Comparison of ENCODE assay signal across 9 cellular contexts in the genomic region with DNA sequence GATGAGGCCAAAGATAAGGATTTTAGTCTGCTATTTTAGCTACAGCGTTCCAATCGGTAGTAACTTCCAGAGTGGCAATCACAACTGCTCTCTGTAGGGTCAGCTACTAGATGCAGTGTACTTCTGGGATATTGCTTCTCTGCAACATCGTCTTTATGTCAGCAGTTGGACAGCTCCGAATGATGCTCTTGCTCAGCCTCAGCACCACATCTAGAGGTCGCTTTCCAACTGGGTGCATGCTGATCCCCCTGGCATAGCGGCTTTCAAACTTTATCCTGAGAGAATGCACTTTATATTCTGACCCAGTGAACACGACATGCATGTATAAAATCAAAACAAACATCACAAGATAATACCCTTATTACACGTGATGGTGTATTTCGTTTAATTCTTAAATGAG.
DNase-seq lines count a peak whose midpoint lies in the region; TF ChIP-seq lines count a peak whose summit lies in the region.
"Had no signal": no experiment of that assay in that cellular context is flagged by ENCODE, and none has a peak within 500 bp of the region (broad histone marks: within the 10 kb centered on the region; RNA-seq: fewer than 3 reads in every experiment).

No MANE protein-coding gene starts in this region.

- H3K79me2 ChIP-seq in fibroblast of lung (ENCODE audit: control insufficient read depth, insufficient read depth, low read length) = no peaks in the 10 kb centered on the region

- no peak overlapping the region for H2AFZ ChIP-seq in fibroblast of lung (ENCODE audit: low read length)

- in situ Hi-C loops in G401 (cut with HindIII; ENCODE audit: low sequenced_read_pairs) = no loop called here

- H3K4me3 ChIP-seq in fibroblast of lung (replicated peaks in 1 of 4; ENCODE audit: control extremely low read depth in 1 of 4, insufficient read depth in 1 of 4, low read depth in 3 of 4, low read length in 4 of 4) (no peak overlapping the region), ascending aorta (no peak overlapping the region)
- H3K4me3 ChIP-seq: Peyer's patch had no signal

- intact Hi-C loops in ascending aorta (cut with DNase I) = no loop called here

- DNase-seq in HCEC 1CT (peak; percentile 50), RPMI8226 (peak; percentile 19), fibroblast of lung (ENCODE audit: low read depth in 2 of 2) (peak; percentile 1 to 49), retina (peak; percentile 12), ascending aorta (ENCODE audit: low spot score in 2 of 2) (no peak), cerebellar nuclear complex (lab: John Stamatoyannopoulos, UW) (no peak), G401 (ENCODE audit: low spot score) (no peak)
- DNase-seq in stimulated activated CD4-positive, alpha-beta T cell treated with anti-CD3 and anti-CD28 coated beads, Interleukin-1b, Interleukin-23, amount 100 ng/mL, for 48 hours = no peak
- DNase-seq: Peyer's patch had no signal

- H3K9me3 ChIP-seq in fibroblast of lung (ENCODE audit: control insufficient read depth, insufficient read depth, low read depth, low read length) = no peaks in the 10 kb centered on the region
- H3K9me3 ChIP-seq in ascending aorta = no peaks in the 10 kb centered on the region

- no peak overlapping the region for H3K4me2 ChIP-seq in fibroblast of lung (ENCODE audit: extremely low read depth, insufficient read depth, low read length)

- H3K27me3 ChIP-seq in fibroblast of lung (ENCODE audit: control insufficient read depth, insufficient read depth, low read length) (no peaks in the 10 kb centered on the region), ascending aorta (no peaks in the 10 kb centered on the region)
- H3K27me3 ChIP-seq: Peyer's patch had no signal

- no peaks in the 10 kb centered on the region for H4K20me1 ChIP-seq in fibroblast of lung (ENCODE audit: control insufficient read depth, extremely low read depth, insufficient read depth, low read length)

- no peak for TF ChIP-seq CTCF in fibroblast of lung (conservative IDR thresholded peaks at IDR 0.05 in 1 of 2, IDR thresholded peaks at IDR 0.05 in 1 of 2; ENCODE audit: low read depth in 1 of 2, low read length in 2 of 2)
- TF ChIP-seq CTCF in ascending aorta (IDR thresholded peaks at IDR 0.05) = no peak

- H3K4me1 ChIP-seq in fibroblast of lung (ENCODE audit: control insufficient read depth, extremely low read depth, insufficient read depth, low read length) = no peaks in the 10 kb centered on the region
- no peaks in the 10 kb centered on the region for H3K4me1 ChIP-seq in ascending aorta
- H3K4me1 ChIP-seq: Peyer's patch had no signal

- H3K36me3 ChIP-seq in fibroblast of lung (ENCODE audit: control insufficient read depth, insufficient read depth, low read length) = no peaks in the 10 kb centered on the region
- H3K36me3 ChIP-seq in ascending aorta = no peaks in the 10 kb centered on the region
- H3K36me3 ChIP-seq: Peyer's patch had no signal

- no peak overlapping the region for H3K9ac ChIP-seq in fibroblast of lung (ENCODE audit: insufficient read depth, low read length)

- H3K27ac ChIP-seq in fibroblast of lung (ENCODE audit: insufficient read depth, low read length) = no peak overlapping the region
- H3K27ac ChIP-seq in ascending aorta = no peak overlapping the region
- H3K27ac ChIP-seq: Peyer's patch had no signal

Comparison
In these comparisons a context has a peak if more than half of its experiments do, and no peak if none do; other contexts are left out.
1. DNase-seq: peak in HCEC 1CT (single experiment), RPMI8226 (single experiment), fibroblast of lung (2 of 2) and retina (single experiment); none in ascending aorta (0 of 2), cerebellar nuclear complex (0 of 2), stimulated activated CD4-positive, alpha-beta T cell treated with anti-CD3 and anti-CD28 coated beads, Interleukin-1b, Interleukin-23, amount 100 ng/mL, for 48 hours (single experiment) and G401 (single experiment).